9 cellular contexts compared by ENCODE assay signal in the genomic region with DNA sequence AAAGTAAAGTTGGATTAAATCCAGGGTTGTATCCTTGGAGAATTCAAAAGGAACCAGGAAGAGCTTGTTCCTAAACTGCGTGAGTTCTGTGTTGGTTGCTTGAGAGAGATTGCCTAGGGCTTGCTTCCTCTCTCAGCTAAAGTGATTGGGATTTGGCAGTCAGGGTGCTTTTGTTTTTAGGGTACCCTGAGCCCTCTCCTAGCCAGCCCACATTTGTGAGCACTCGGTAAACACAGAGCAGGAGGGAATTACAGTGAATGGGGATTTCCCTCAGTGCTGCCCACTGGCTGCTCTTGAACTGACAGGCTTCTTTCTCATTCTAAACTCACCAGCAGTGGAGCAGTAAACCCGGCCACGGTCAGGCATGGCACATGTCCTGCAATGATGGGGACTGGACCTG.
DNase-seq lines count a peak whose midpoint lies in the region; TF ChIP-seq lines count a peak whose summit lies in the region.
"Had no signal": no experiment of that assay in that cellular context is flagged by ENCODE, and none has a peak within 500 bp of the region (broad histone marks: within the 10 kb centered on the region; RNA-seq: fewer than 3 reads in every experiment).

No MANE protein-coding gene starts in this region.

- no peak overlapping the region for H3K4me3 Mint-ChIP-seq in endodermal cell

- H3K27ac ChIP-seq in BLaER1 treated with 17β-estradiol and CSF1 and Interleukin-3, amounts not matched to agents 10 nM and 100 nM, result peak overlapping the region in 10 of 11 experiments; percentile 47 to 71 (median 61); a peak in 19 of 22 replicates
- H3K27ac ChIP-seq in endodermal cell (ENCODE audit: low read depth, low read length), result peak overlapping the region; percentile 52
- H3K27ac ChIP-seq in mesendoderm (ENCODE audit: low read depth, low read length), result no peak overlapping the region

- peaks cover 21 to 77% (median 61%) of the 10 kb centered on the region in 10 experiments for H3K4me1 ChIP-seq in BLaER1 treated with 17β-estradiol and CSF1 and Interleukin-3, amounts not matched to agents 10 nM and 100 nM
- H3K4me1 ChIP-seq in endodermal cell (ENCODE audit: control insufficient read depth, insufficient read depth, low read length) (no peaks in the 10 kb centered on the region), mesendoderm (ENCODE audit: control insufficient read depth, low read depth, low read length) (no peaks in the 10 kb centered on the region)

- H4K8ac ChIP-seq in mesendoderm (ENCODE audit: low read depth, low read length), result peak overlapping the region; percentile 17

- H3K4ac ChIP-seq in mesendoderm (ENCODE audit: low read depth, low read length), result no peak overlapping the region

- no peaks in the 10 kb centered on the region for H3K27me3 Mint-ChIP-seq in endodermal cell (ENCODE audit: insufficient read depth)

- H3K9ac ChIP-seq in BLaER1 treated with 17β-estradiol and CSF1 and Interleukin-3, amounts not matched to agents 10 nM and 100 nM, result peak overlapping the region in 9 of 11 experiments; percentile 3 to 58 (median 38); a peak in 8 of 22 replicates
- H3K9ac ChIP-seq in endodermal cell (ENCODE audit: extremely low read depth, low read length, poor library complexity, severe bottlenecking), result no peak overlapping the region
- H3K9ac ChIP-seq in mesendoderm (ENCODE audit: low read length), result no peak overlapping the region

- H2BK120ac ChIP-seq in mesendoderm (ENCODE audit: low read depth, low read length), result no peak overlapping the region

- peak; percentile 42 for TF ChIP-seq CTCF in endodermal cell (conservative IDR thresholded peaks at IDR 0.05)

- H2AK5ac ChIP-seq in mesendoderm (ENCODE audit: low read length), result no peak overlapping the region

- H2BK5ac ChIP-seq in mesendoderm (ENCODE audit: low read length), result no peak overlapping the region

- DNase-seq in OCI-M1 (lab: John Stamatoyannopoulos, UW) (peak; percentile 29), endodermal cell (peak; percentile 63), mesendoderm (no peak), KG1 (lab: John Stamatoyannopoulos, UW) (no peak), NCI-H446 (lab: John Stamatoyannopoulos, UW) (no peak), HK-2 (ENCODE audit: unreplicated experiment) (no peak), occipital lobe (lab: John Stamatoyannopoulos, UW) (no peak)
- DNase-seq: activated CD8-positive, alpha-beta memory T cell treated with anti-CD3 and anti-CD28 coated beads, Interleukin-2, amount 50 U/mL, for 48 hours had no signal

- H3K36me3 Mint-ChIP-seq in endodermal cell (ENCODE audit: low read depth), result peaks cover 15% of the 10 kb centered on the region

- no peaks in the 10 kb centered on the region for H3K9me3 Mint-ChIP-seq in endodermal cell

- H3K4me3 ChIP-seq in BLaER1 treated with 17β-estradiol and CSF1 and Interleukin-3, amounts not matched to agents 10 nM and 100 nM, result no peak overlapping the region
- H3K4me3 ChIP-seq in endodermal cell (ENCODE audit: low read length) (no peak overlapping the region), mesendoderm (ENCODE audit: low read length) (no peak overlapping the region)

- H4K5ac ChIP-seq in mesendoderm (ENCODE audit: low read length), result no peak overlapping the region

- no peaks in the 10 kb centered on the region for H3K79me1 ChIP-seq in mesendoderm (ENCODE audit: low read length)

- H4K20me1 ChIP-seq in BLaER1 treated with 17β-estradiol and CSF1 and Interleukin-3, amounts not matched to agents 10 nM and 100 nM, result no peaks in the 10 kb centered on the region

- H3K23ac ChIP-seq in mesendoderm (ENCODE audit: low read length), result no peak overlapping the region

- no peak overlapping the region for H3K27ac Mint-ChIP-seq in endodermal cell

- WGBS in endodermal cell (ENCODE audit: insufficient coverage in 1 of 2, insufficient read length in 1 of 2), 2 experiments, result 38 to 51% methylated on average over 2 to 4 of the region's 4 CpGs
- no CpG with 5 or more reads among the region's 4 CpGs for WGBS in mesendoderm (ENCODE audit: extremely low coverage, insufficient coverage, low lambda C conversion rate)

- no peak overlapping the region for H2BK15ac ChIP-seq in mesendoderm (replicated peaks; ENCODE audit: low read depth)

- H3K4me1 Mint-ChIP-seq in endodermal cell, result peaks cover 4% of the 10 kb centered on the region

- H3K9me3 ChIP-seq in BLaER1 treated with 17β-estradiol and CSF1 and Interleukin-3, amounts not matched to agents 10 nM and 100 nM (replicated peaks in 1 of 11), result peaks cover 5 to 13% (median 6%) of the 10 kb centered on the region in 11 experiments
- H3K9me3 ChIP-seq in endodermal cell (ENCODE audit: control insufficient read depth, low read length), result no peaks in the 10 kb centered on the region

- H3K27me3 ChIP-seq in BLaER1 treated with 17β-estradiol and CSF1 and Interleukin-3, amounts not matched to agents 10 nM and 100 nM, result no peaks in the 10 kb centered on the region
- H3K27me3 ChIP-seq in endodermal cell (ENCODE audit: control insufficient read depth, insufficient read depth, low read length, poor library complexity, severe bottlenecking) (no peaks in the 10 kb centered on the region), mesendoderm (ENCODE audit: insufficient read depth, low read length, poor library complexity) (no peaks in the 10 kb centered on the region)

- H3K18ac ChIP-seq in mesendoderm (ENCODE audit: low read length), result no peak overlapping the region

- no peaks in the 10 kb centered on the region for H3K79me2 ChIP-seq in mesendoderm (ENCODE audit: control insufficient read depth, insufficient read depth, low read length)

- H3K56ac ChIP-seq in mesendoderm (ENCODE audit: low read length), result no peak overlapping the region

- H3K4me2 ChIP-seq in BLaER1 treated with 17β-estradiol and CSF1 and Interleukin-3, amounts not matched to agents 10 nM and 100 nM, result peak overlapping the region in 8 of 11 experiments; percentile 18 to 84 (median 58); a peak in 14 of 22 replicates
- H3K4me2 ChIP-seq in mesendoderm (ENCODE audit: low read length), result no peak overlapping the region

- H3K36me3 ChIP-seq in BLaER1 treated with 17β-estradiol and CSF1 and Interleukin-3, amounts not matched to agents 10 nM and 100 nM, result peaks cover 0 to 33% (median 10%) of the 10 kb centered on the region in 11 experiments; a peak in 13 of 22 replicates
- H3K36me3 ChIP-seq in endodermal cell (ENCODE audit: control insufficient read depth, insufficient read depth, low read length) (peaks cover 4% of the 10 kb centered on the region), mesendoderm (ENCODE audit: control insufficient read depth, insufficient read depth, low read length) (no peaks in the 10 kb centered on the region)

Comparison
In these comparisons a context has a peak if more than half of its experiments do, and no peak if none do; other contexts are left out.
1. H3K9ac ChIP-seq: peak in BLaER1 treated with 17β-estradiol and CSF1 and Interleukin-3, amounts not matched to agents 10 nM and 100 nM (9 of 11); none in endodermal cell (single experiment) and mesendoderm (single experiment).
2. DNase-seq: peak in OCI-M1 (single experiment) and endodermal cell (single experiment); none in mesendoderm (single experiment), KG1 (single experiment), NCI-H446 (0 of 2), HK-2 (single experiment) and occipital lobe (single experiment).